ENCODE assay signal across 1 cellular context in genomic region chr2:131033786-131034121, GRCh38.
TF ChIP-seq lines count a peak whose summit lies in the region.

No MANE protein-coding gene starts in this region.

TF ChIP-seq in H1, 55 proteins besides CTCF, POLR2A, EP300 and RAD21:
- TF ChIP-seq SAP30 (IDR thresholded peaks at IDR 0.05; ENCODE audit: insufficient read depth, insufficient replicate concordance, low read length) (no peak), PHF8 (conservative IDR thresholded peaks at IDR 0.05; ENCODE audit: low read depth, low read length) (no peak), SP2 (IDR thresholded peaks at IDR 0.05; ENCODE audit: low read length) (no peak), GTF2F1 (IDR thresholded peaks at IDR 0.05; ENCODE audit: borderline replicate concordance, low read depth, low read length) (no peak), EZH2 (IDR thresholded peaks at IDR 0.05; ENCODE audit: low read depth, low read length, severe bottlenecking) (peak; percentile 8), NANOG (IDR thresholded peaks at IDR 0.05; ENCODE audit: insufficient read depth, low read depth, low read length, poor library complexity, severe bottlenecking) (no peak), JUN (IDR thresholded peaks at IDR 0.05; ENCODE audit: low read depth, low read length) (no peak), KDM1A (IDR thresholded peaks at IDR 0.05; ENCODE audit: borderline replicate concordance, low read length) (no peak)
